1 cellular context compared by ENCODE assay signal in the genomic region with DNA sequence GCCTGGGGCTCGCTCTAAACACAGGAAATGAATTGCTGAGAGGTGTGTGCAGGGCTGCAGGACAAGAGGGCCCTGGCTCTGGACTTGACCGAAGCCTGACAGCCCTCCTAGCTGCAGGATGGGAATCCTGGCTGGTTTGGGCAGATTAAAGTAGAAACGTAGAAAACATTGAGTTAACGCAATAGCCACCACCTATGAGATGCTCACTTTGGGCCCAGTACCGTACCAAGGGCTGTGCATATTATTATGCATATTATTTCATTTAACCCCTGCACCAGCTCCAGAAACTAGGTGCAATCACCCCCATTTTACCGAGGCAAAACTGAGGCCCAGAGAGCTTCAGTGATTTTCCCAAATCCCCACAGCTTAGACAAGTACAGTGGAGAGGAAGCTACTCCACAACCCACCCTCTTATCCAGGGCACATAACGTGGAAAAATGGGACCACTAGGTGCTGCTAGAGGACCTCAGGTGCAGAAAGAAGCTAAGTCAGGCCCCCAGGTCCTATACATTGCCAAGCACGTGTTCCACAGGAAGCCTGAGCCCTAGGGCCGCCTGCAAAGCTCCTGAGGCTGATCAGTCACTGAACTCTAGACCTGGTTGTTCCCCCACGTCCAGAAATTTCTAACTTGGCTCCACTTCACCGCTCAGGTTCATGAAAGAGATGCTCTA.
TF ChIP-seq lines count a peak whose summit lies in the region.

No MANE protein-coding gene starts in this region.

TF ChIP-seq in H1, 55 proteins besides CTCF, POLR2A, EP300 and RAD21:
- peak; percentile 57; the same call in 1 of the 2 replicates for TF ChIP-seq BACH1 (IDR thresholded peaks at IDR 0.05; ENCODE audit: low read length)
- TF ChIP-seq, protein P1, sequence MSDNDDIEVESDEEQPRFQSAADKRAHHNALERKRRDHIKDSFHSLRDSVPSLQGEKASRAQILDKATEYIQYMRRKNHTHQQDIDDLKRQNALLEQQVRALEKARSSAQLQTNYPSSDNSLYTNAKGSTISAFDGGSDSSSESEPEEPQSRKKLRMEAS (IDR thresholded peaks at IDR 0.05) = peak; percentile 90
- TF ChIP-seq, protein P2, sequence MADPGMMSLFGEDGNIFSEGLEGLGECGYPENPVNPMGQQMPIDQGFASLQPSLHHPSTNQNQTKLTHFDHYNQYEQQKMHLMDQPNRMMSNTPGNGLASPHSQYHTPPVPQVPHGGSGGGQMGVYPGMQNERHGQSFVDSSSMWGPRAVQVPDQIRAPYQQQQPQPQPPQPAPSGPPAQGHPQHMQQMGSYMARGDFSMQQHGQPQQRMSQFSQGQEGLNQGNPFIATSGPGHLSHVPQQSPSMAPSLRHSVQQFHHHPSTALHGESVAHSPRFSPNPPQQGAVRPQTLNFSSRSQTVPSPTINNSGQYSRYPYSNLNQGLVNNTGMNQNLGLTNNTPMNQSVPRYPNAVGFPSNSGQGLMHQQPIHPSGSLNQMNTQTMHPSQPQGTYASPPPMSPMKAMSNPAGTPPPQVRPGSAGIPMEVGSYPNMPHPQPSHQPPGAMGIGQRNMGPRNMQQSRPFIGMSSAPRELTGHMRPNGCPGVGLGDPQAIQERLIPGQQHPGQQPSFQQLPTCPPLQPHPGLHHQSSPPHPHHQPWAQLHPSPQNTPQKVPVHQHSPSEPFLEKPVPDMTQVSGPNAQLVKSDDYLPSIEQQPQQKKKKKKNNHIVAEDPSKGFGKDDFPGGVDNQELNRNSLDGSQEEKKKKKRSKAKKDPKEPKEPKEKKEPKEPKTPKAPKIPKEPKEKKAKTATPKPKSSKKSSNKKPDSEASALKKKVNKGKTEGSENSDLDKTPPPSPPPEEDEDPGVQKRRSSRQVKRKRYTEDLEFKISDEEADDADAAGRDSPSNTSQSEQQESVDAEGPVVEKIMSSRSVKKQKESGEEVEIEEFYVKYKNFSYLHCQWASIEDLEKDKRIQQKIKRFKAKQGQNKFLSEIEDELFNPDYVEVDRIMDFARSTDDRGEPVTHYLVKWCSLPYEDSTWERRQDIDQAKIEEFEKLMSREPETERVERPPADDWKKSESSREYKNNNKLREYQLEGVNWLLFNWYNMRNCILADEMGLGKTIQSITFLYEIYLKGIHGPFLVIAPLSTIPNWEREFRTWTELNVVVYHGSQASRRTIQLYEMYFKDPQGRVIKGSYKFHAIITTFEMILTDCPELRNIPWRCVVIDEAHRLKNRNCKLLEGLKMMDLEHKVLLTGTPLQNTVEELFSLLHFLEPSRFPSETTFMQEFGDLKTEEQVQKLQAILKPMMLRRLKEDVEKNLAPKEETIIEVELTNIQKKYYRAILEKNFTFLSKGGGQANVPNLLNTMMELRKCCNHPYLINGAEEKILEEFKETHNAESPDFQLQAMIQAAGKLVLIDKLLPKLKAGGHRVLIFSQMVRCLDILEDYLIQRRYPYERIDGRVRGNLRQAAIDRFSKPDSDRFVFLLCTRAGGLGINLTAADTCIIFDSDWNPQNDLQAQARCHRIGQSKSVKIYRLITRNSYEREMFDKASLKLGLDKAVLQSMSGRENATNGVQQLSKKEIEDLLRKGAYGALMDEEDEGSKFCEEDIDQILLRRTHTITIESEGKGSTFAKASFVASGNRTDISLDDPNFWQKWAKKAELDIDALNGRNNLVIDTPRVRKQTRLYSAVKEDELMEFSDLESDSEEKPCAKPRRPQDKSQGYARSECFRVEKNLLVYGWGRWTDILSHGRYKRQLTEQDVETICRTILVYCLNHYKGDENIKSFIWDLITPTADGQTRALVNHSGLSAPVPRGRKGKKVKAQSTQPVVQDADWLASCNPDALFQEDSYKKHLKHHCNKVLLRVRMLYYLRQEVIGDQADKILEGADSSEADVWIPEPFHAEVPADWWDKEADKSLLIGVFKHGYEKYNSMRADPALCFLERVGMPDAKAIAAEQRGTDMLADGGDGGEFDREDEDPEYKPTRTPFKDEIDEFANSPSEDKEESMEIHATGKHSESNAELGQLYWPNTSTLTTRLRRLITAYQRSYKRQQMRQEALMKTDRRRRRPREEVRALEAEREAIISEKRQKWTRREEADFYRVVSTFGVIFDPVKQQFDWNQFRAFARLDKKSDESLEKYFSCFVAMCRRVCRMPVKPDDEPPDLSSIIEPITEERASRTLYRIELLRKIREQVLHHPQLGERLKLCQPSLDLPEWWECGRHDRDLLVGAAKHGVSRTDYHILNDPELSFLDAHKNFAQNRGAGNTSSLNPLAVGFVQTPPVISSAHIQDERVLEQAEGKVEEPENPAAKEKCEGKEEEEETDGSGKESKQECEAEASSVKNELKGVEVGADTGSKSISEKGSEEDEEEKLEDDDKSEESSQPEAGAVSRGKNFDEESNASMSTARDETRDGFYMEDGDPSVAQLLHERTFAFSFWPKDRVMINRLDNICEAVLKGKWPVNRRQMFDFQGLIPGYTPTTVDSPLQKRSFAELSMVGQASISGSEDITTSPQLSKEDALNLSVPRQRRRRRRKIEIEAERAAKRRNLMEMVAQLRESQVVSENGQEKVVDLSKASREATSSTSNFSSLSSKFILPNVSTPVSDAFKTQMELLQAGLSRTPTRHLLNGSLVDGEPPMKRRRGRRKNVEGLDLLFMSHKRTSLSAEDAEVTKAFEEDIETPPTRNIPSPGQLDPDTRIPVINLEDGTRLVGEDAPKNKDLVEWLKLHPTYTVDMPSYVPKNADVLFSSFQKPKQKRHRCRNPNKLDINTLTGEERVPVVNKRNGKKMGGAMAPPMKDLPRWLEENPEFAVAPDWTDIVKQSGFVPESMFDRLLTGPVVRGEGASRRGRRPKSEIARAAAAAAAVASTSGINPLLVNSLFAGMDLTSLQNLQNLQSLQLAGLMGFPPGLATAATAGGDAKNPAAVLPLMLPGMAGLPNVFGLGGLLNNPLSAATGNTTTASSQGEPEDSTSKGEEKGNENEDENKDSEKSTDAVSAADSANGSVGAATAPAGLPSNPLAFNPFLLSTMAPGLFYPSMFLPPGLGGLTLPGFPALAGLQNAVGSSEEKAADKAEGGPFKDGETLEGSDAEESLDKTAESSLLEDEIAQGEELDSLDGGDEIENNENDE (IDR thresholded peaks at IDR 0.05; ENCODE audit: insufficient replicate concordance, low read length) = no peak
- TF ChIP-seq CHD1 (IDR thresholded peaks at IDR 0.05; ENCODE audit: low read depth, low read length) = no peak
- 0 out of 2 replicates have a peak, but pooled peaks have one; percentile 23 for TF ChIP-seq TCF12 (IDR thresholded peaks at IDR 0.05; ENCODE audit: low read depth, low read length)
- no peak for TF ChIP-seq NRF1 (IDR thresholded peaks at IDR 0.05; ENCODE audit: low read depth, low read length)
- TF ChIP-seq, protein P3, sequence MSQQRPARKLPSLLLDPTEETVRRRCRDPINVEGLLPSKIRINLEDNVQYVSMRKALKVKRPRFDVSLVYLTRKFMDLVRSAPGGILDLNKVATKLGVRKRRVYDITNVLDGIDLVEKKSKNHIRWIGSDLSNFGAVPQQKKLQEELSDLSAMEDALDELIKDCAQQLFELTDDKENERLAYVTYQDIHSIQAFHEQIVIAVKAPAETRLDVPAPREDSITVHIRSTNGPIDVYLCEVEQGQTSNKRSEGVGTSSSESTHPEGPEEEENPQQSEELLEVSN (IDR thresholded peaks at IDR 0.05) = peak; percentile 50
- no peak for TF ChIP-seq SAP30 (IDR thresholded peaks at IDR 0.05; ENCODE audit: insufficient read depth, insufficient replicate concordance, low read length)
- no peak for TF ChIP-seq JUND (IDR thresholded peaks at IDR 0.05; ENCODE audit: low read length)
- TF ChIP-seq, protein P4, sequence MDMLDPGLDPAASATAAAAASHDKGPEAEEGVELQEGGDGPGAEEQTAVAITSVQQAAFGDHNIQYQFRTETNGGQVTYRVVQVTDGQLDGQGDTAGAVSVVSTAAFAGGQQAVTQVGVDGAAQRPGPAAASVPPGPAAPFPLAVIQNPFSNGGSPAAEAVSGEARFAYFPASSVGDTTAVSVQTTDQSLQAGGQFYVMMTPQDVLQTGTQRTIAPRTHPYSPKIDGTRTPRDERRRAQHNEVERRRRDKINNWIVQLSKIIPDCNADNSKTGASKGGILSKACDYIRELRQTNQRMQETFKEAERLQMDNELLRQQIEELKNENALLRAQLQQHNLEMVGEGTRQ (IDR thresholded peaks at IDR 0.05; ENCODE audit: low read length) = 0 out of 2 replicates have a peak, but pooled peaks have one; percentile 21
- TF ChIP-seq SIN3A (conservative IDR thresholded peaks at IDR 0.05 in 1 of 2, IDR thresholded peaks at IDR 0.05 in 1 of 2; ENCODE audit: low read depth in 1 of 2, low read length in 2 of 2) = peak in 1 of 2 experiments; percentile 60; a peak in 1 of 4 replicates
TF ChIP-seq in H1: peak in this region for 6.
